8 cellular contexts compared by ENCODE assay signal in genomic region chr5:83473344-83474169, GRCh38. TPM values are rescaled to one million over a fixed set of nuclear protein-coding genes. Genes with fewer than 3 reads are reported as not detected.
A peak's percentile ranks its signal among the peaks of the same experiment; 100 is the strongest.
DNase-seq lines count a peak whose midpoint lies in the region; ATAC-seq and TF ChIP-seq lines count a peak whose summit lies in the region.

No MANE protein-coding gene starts in this region.

- H3K9ac ChIP-seq in ES-I3 (ENCODE audit: low read depth, low read length), result peak overlapping the region; percentile 85
- peak overlapping the region; percentile 91 for H3K9ac ChIP-seq in HUES64 (ENCODE audit: low read depth, low read length)

- DNase-seq in Peyer's patch (peak; percentile 25 to 79 (median 67)), adrenal gland (peak; percentile 81 to 93 (median 89)), cardiac septum (ENCODE audit: low spot score) (peak; percentile 89), omental fat pad (ENCODE audit: low spot score) (peak; percentile 74), RKO (ENCODE audit: low spot score) (no peak)

- H3K4me3 ChIP-seq in HUES64 (ENCODE audit: low read length) (peak overlapping the region; percentile 87), Peyer's patch (peak overlapping the region; percentile 23 to 53 (median 42)), adrenal gland (peak overlapping the region in 3 of 4 donors; percentile 0 to 56 (median 13))

- peak; percentile 59 for ATAC-seq in GM21619 (IDR thresholded peaks at IDR 0.05; ENCODE audit: unreplicated experiment)
- peak; percentile 88 for ATAC-seq in omental fat pad (ENCODE audit: low FRiP score)

- TF ChIP-seq POLR2A in Peyer's patch (IDR thresholded peaks at IDR 0.05), result no peak
- peak; percentile 15 to 34 for TF ChIP-seq POLR2A in adrenal gland (IDR thresholded peaks at IDR 0.05)

- no peaks in the 10 kb centered on the region for H3K27me3 ChIP-seq in HUES64 (ENCODE audit: insufficient read depth, low read length)
- H3K27me3 ChIP-seq in Peyer's patch, result peaks cover 0 to 19% of the 10 kb centered on the region in 2 donors
- H3K27me3 ChIP-seq in adrenal gland, result peaks cover 20% of the 10 kb centered on the region

- H3K27ac ChIP-seq in HUES64 (ENCODE audit: low read depth, low read length), result peak overlapping the region; percentile 97
- peak overlapping the region; percentile 54 to 73 (median 66) for H3K27ac ChIP-seq in Peyer's patch
- peak overlapping the region; percentile 12 to 77 (median 40) for H3K27ac ChIP-seq in adrenal gland

- WGBS in HUES64, result under 1% methylated on average over 42 of the region's 42 CpGs
- WGBS in adrenal gland, 4 donors, result 0 to 1% (median 0%) methylated on average over 41 to 42 of the region's 42 CpGs

- no peaks in the 10 kb centered on the region for H3K36me3 ChIP-seq in ES-I3 (ENCODE audit: insufficient read depth, low read length)
- H3K36me3 ChIP-seq in HUES64 (ENCODE audit: insufficient read depth, low read length), result peaks cover 5% of the 10 kb centered on the region; the same call in 1 of the 2 replicates
- H3K36me3 ChIP-seq in Peyer's patch, result no peaks in the 10 kb centered on the region
- no peaks in the 10 kb centered on the region for H3K36me3 ChIP-seq in adrenal gland (replicated peaks in 1 of 2)

- intact Hi-C loops in adrenal gland (cut with DNase I), result no loop called here
- intact Hi-C loops in cardiac septum (cut with DNase I), result loop anchor here (1.0 to 5.0 kb wide), 5 partner anchors 41 to 1116 kb away; no protein-coding TSS in a partner anchor

- TF ChIP-seq CTCF in Peyer's patch (IDR thresholded peaks at IDR 0.05), result peak in 5 of 6 experiments; percentile 13 to 51 (median 41)
- TF ChIP-seq CTCF in adrenal gland (IDR thresholded peaks at IDR 0.05), result peak; percentile 46 to 81 (median 74)
- peak in 1 of 3 donors; percentile 63 for TF ChIP-seq CTCF in omental fat pad (IDR thresholded peaks at IDR 0.05)

- H3K4me1 ChIP-seq in ES-I3 (ENCODE audit: insufficient read depth, low read length), result peaks cover 26% of the 10 kb centered on the region; the same call in 1 of the 2 replicates
- peaks cover 54% of the 10 kb centered on the region for H3K4me1 ChIP-seq in HUES64 (ENCODE audit: insufficient read depth, low read length)
- H3K4me1 ChIP-seq in Peyer's patch, result peaks cover 0 to 26% (median 4%) of the 10 kb centered on the region in 4 donors
- peaks cover 0 to 29% of the 10 kb centered on the region in 2 donors for H3K4me1 ChIP-seq in adrenal gland (replicated peaks in 1 of 2)

- H3K9me3 ChIP-seq in ES-I3 (ENCODE audit: control insufficient read depth, insufficient read depth, low read length), result no peaks in the 10 kb centered on the region
- H3K9me3 ChIP-seq in HUES64 (ENCODE audit: insufficient read depth, low read depth, low read length), result no peaks in the 10 kb centered on the region
- no peaks in the 10 kb centered on the region for H3K9me3 ChIP-seq in Peyer's patch
- H3K9me3 ChIP-seq in adrenal gland (replicated peaks in 1 of 3), result peaks cover 0 to 5% (median 0%) of the 10 kb centered on the region in 3 donors

RNA-seq across cellular contexts. Expression of gene VCAN, which starts 2.0 kb away (rescaled TPM):
- polyA plus RNA-seq in HUES64 (2013, experiment 1 of 2), result 165 TPM
- polyA plus RNA-seq in HUES64 (2013, experiment 2 of 2), result 148 TPM
- 10 to 100 TPM; 10.5 to 40.4 (median 16.6) TPM for total RNA-seq in Peyer's patch
- total RNA-seq in adrenal gland, result 100 to 1,000 TPM in 7 of 8 donors, 10 to 100 TPM in 1; 36.4 to 171 (median 151) TPM
- 10 to 100 TPM; 10.0 to 38.5 (median 31.9) TPM for polyA plus RNA-seq in adrenal gland
- 61.0 TPM for total RNA-seq in cardiac septum
- 100 to 1,000 TPM in 1 of 4 donors, 10 to 100 TPM in 3; 51.6 to 144 (median 91.3) TPM for total RNA-seq in omental fat pad

Comparison
In these comparisons a context has a peak if more than half of its experiments do, and no peak if none do; other contexts are left out.
1. H3K27ac ChIP-seq: peak in every context shown above with its lines; median percentile 97 in HUES64; 66 in Peyer's patch; 40 in adrenal gland.
2. H3K4me3 ChIP-seq: peak in every context shown above with its lines; median percentile 87 in HUES64; 42 in Peyer's patch; 13 in adrenal gland.
3. POLR2A ChIP-seq: peak in adrenal gland (2 of 2); none in Peyer's patch (0 of 2).